In the genomic region with DNA sequence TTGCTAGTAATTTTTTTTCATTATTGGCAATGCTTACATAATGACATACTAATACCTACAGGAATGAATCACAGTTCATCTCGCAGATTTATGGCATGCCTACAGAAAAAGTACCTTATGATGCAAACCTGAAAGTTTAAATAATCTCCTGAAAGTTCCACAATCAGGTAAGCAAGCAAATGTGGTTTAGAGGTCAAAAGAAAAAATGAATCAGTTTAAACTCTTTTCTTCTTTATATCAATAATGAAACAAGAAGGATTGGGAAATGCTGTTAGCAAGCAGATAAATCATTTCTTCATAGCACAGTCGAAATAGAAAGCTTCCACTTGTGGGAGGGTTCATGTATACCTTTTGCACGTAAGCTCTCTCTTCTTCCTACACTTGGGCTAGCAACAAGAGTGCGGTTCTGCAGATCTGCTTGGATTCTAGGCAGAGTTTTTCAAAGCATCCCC, we compare ENCODE assay signal across 12 cellular contexts. TPM values are rescaled to one million over a fixed set of nuclear protein-coding genes. Genes with fewer than 3 reads are reported as not detected.
DNase-seq lines count a peak whose midpoint lies in the region; ATAC-seq and TF ChIP-seq lines count a peak whose summit lies in the region.
"Had no signal": no experiment of that assay in that cellular context is flagged by ENCODE, and none has a peak within 500 bp of the region (broad histone marks: within the 10 kb centered on the region; RNA-seq: fewer than 3 reads in every experiment).

No MANE protein-coding gene starts in this region.

- H3K27ac ChIP-seq in ascending aorta (no peak overlapping the region), Karpas-422 (ENCODE audit: low read length) (no peak overlapping the region), GM23338 (ENCODE audit: low read depth) (no peak overlapping the region)
- H3K27ac ChIP-seq: tibial nerve had no signal

- H2AFZ ChIP-seq in Karpas-422 (ENCODE audit: low read length): no peak overlapping the region
- H2AFZ ChIP-seq in GM23338: no peak overlapping the region

- no peak overlapping the region for H3K4me3 ChIP-seq in ascending aorta
- no peak overlapping the region for H3K4me3 ChIP-seq in Karpas-422 (ENCODE audit: low read length)
- no peak overlapping the region for H3K4me3 ChIP-seq in GM23338
- H3K4me3 ChIP-seq: tibial nerve had no signal

- H3K4me1 Mint-ChIP-seq in activated naive CD8-positive, alpha-beta T cell (ENCODE audit: low read depth): peaks cover 4% of the 10 kb centered on the region
- peaks cover 2% of the 10 kb centered on the region for H3K4me1 Mint-ChIP-seq in GM23338

- no peak for DNase-seq in ascending aorta (ENCODE audit: low spot score in 2 of 2)
- DNase-seq in left ventricle myocardium superior: no peak
- DNase-seq in Karpas-422: no peak
- DNase-seq in GM23338 (ENCODE audit: low spot score): no peak
- DNase-seq: DMS79, mesendoderm had no signal

- H3K27ac Mint-ChIP-seq in activated naive CD8-positive, alpha-beta T cell: peak overlapping the region; percentile 50
- no peak overlapping the region for H3K27ac Mint-ChIP-seq in GM23338
- H3K27ac Mint-ChIP-seq: T-helper 1 cell treated with Interleukin-12 subunit alpha and Interleukin-12 subunit beta and Interleukin-4 antibody, amounts not matched to agents 30 μg/mL and 1 μg/mL, for 36 hours had no signal

- H3K36me3 Mint-ChIP-seq in activated naive CD8-positive, alpha-beta T cell: peaks cover 2% of the 10 kb centered on the region
- peaks cover 5% of the 10 kb centered on the region; the same call in 2 of the 3 replicates for H3K36me3 Mint-ChIP-seq in GM23338 (ENCODE audit: low read depth)

- intact Hi-C loops in ascending aorta (cut with DNase I) (no loop called here), left ventricle myocardium superior (cut with micrococcal nuclease) (no loop called here)

- H3K9me2 ChIP-seq in Karpas-422 (replicated peaks; ENCODE audit: insufficient read depth, low read length) (no peaks in the 10 kb centered on the region), GM23338 (ENCODE audit: insufficient read depth) (no peaks in the 10 kb centered on the region; the same call in none of the 2 replicates)

- no peaks in the 10 kb centered on the region for H3F3A ChIP-seq in GM23338 (replicated peaks; ENCODE audit: low read depth)

- no peaks in the 10 kb centered on the region for H3K9me3 Mint-ChIP-seq in activated naive CD8-positive, alpha-beta T cell (ENCODE audit: low read depth)
- H3K9me3 Mint-ChIP-seq in GM23338: peaks cover 2% of the 10 kb centered on the region; the same call in 1 of the 3 replicates
- H3K9me3 Mint-ChIP-seq: T-helper 1 cell treated with Interleukin-12 subunit alpha and Interleukin-12 subunit beta and Interleukin-4 antibody, amounts not matched to agents 30 μg/mL and 1 μg/mL, for 36 hours had no signal

- H3K36me3 ChIP-seq in ascending aorta (no peaks in the 10 kb centered on the region), Karpas-422 (ENCODE audit: insufficient read depth, low read length) (no peaks in the 10 kb centered on the region), GM23338 (ENCODE audit: insufficient read depth) (no peaks in the 10 kb centered on the region)
- H3K36me3 ChIP-seq: tibial nerve had no signal

- no peaks in the 10 kb centered on the region for H3K27me3 ChIP-seq in ascending aorta
- no peaks in the 10 kb centered on the region for H3K27me3 ChIP-seq in Karpas-422 (ENCODE audit: low read length)
- H3K27me3 ChIP-seq in GM23338 (ENCODE audit: insufficient read depth): no peaks in the 10 kb centered on the region
- H3K27me3 ChIP-seq: tibial nerve had no signal

- H3K27me3 Mint-ChIP-seq in activated naive CD8-positive, alpha-beta T cell: no peaks in the 10 kb centered on the region
- H3K27me3 Mint-ChIP-seq in GM23338 (ENCODE audit: insufficient read depth, low read depth, poor library complexity): peaks cover 2% of the 10 kb centered on the region

- TF ChIP-seq CTCF in ascending aorta (IDR thresholded peaks at IDR 0.05): no peak
- no peak for TF ChIP-seq CTCF in GM23338 (conservative IDR thresholded peaks at IDR 0.05; ENCODE audit: low read depth in 2 of 2)

- no peaks in the 10 kb centered on the region for H3K4me1 ChIP-seq in ascending aorta
- H3K4me1 ChIP-seq in Karpas-422 (ENCODE audit: low read length): peaks cover 16% of the 10 kb centered on the region
- H3K4me1 ChIP-seq in GM23338 (ENCODE audit: insufficient read depth): no peaks in the 10 kb centered on the region
- H3K4me1 ChIP-seq: tibial nerve had no signal

- no peak overlapping the region for H3K4me3 Mint-ChIP-seq in activated naive CD8-positive, alpha-beta T cell
- no peak overlapping the region for H3K4me3 Mint-ChIP-seq in GM23338

- H4K20me1 ChIP-seq in Karpas-422 (ENCODE audit: insufficient read depth, low read depth, low read length): no peaks in the 10 kb centered on the region
- no peaks in the 10 kb centered on the region for H4K20me1 ChIP-seq in GM23338 (replicated peaks; ENCODE audit: insufficient read depth)

- no peaks in the 10 kb centered on the region for H3K79me2 ChIP-seq in Karpas-422 (ENCODE audit: low read length)
- no peaks in the 10 kb centered on the region for H3K79me2 ChIP-seq in GM23338 (replicated peaks; ENCODE audit: insufficient read depth)

- H3K9ac ChIP-seq in Karpas-422 (ENCODE audit: low read length): no peak overlapping the region

- H3K9me3 ChIP-seq in ascending aorta: no peaks in the 10 kb centered on the region
- H3K9me3 ChIP-seq in Karpas-422 (ENCODE audit: low read length): no peaks in the 10 kb centered on the region
- H3K9me3 ChIP-seq: tibial nerve had no signal

- H3K4me2 ChIP-seq in Karpas-422 (ENCODE audit: low read depth, low read length, poor library complexity, severe bottlenecking) (no peak overlapping the region), GM23338 (no peak overlapping the region)

- ATAC-seq in GM18520 (IDR thresholded peaks at IDR 0.05; ENCODE audit: unreplicated experiment): peak; percentile 85
- ATAC-seq in GM21360 (IDR thresholded peaks at IDR 0.05; ENCODE audit: unreplicated experiment): peak; percentile 92
- peak; percentile 90 for ATAC-seq in HG03095 (IDR thresholded peaks at IDR 0.05; ENCODE audit: unreplicated experiment)
- no peak for ATAC-seq in left ventricle myocardium superior
- ATAC-seq in GM23338: no peak

TF ChIP-seq in GM23338, 12 proteins besides CTCF, POLR2A, EP300 and RAD21 (continues in another document):
- TF ChIP-seq EZH2 (IDR thresholded peaks at IDR 0.05; ENCODE audit: low read depth, unreplicated experiment): no peak
- TF ChIP-seq CREB1 (CRISPR knock-in tag; IDR thresholded peaks at IDR 0.05; ENCODE audit: low read depth): no peak

RNA-seq across cellular contexts. Expression of gene MTPN, which starts 53.7 kb away (rescaled TPM):
- 43.5 TPM for total RNA-seq in ascending aorta
- 75.2 TPM for total RNA-seq in left ventricle myocardium superior
- total RNA-seq in Karpas-422 (2014; rRNA removed; shearing (Covaris generic); ENCODE audit: low replicate concordance): 60.5 and 140 TPM in 2 replicates
- total RNA-seq in GM23338 (2014; rRNA removed; shearing (Covaris generic)): 90.3 and 100 TPM in 2 replicates
- 83.7 and 87.7 TPM in 2 replicates for polyA plus RNA-seq in GM23338 (2016; fragmentation: Nextera tagmentation; extraction: Ambion mirVana)

Comparison
In these comparisons a context has a peak if more than half of its experiments do, and no peak if none do; other contexts are left out.
1. ATAC-seq: peak in GM18520 (single experiment), GM21360 (single experiment) and HG03095 (single experiment); none in left ventricle myocardium superior (single experiment) and GM23338 (single experiment).